In genomic region chr17:7233701-7234099, GRCh38 we compare ENCODE assay signal across 8 cellular contexts. TPM values are rescaled to one million over a fixed set of nuclear protein-coding genes. Genes with fewer than 3 reads are reported as not detected.
DNase-seq lines count a peak whose midpoint lies in the region; ATAC-seq and TF ChIP-seq lines count a peak whose summit lies in the region.

No MANE protein-coding gene starts in this region.

- H3K4me1 ChIP-seq in left ventricle myocardium inferior: peaks cover 62% of the 10 kb centered on the region

- CTCF ChIA-PET in activated B cell treated with CpG ODN at 0.5 μM for 24 hours (lab: Charles Lee): interaction anchor here (1.1 kb wide), 1 partner anchor 13 kb away, joined by 4 read pairs; no protein-coding TSS in a partner anchor

- no peaks in the 10 kb centered on the region for H3K27me3 ChIP-seq in left ventricle myocardium inferior (ENCODE audit: low read depth)

- ATAC-seq in activated B cell treated with CpG ODN at 0.5 μM for 24 hours (ENCODE audit: low read depth): no peak

- intact Hi-C loops in activated B cell treated with CpG ODN at 0.5 μM for 24 hours (cut with micrococcal nuclease) (loop anchor here (1.0 kb wide), 3 partner anchors 13 to 28 kb away; no protein-coding TSS in a partner anchor), left ventricle myocardium inferior (cut with micrococcal nuclease) (no loop called here)

- TF ChIP-seq CTCF in activated B cell treated with CpG ODN at 0.5 μM for 24 hours (IDR thresholded peaks at IDR 0.05): no peak
- no peak for TF ChIP-seq CTCF in left ventricle myocardium inferior (IDR thresholded peaks at IDR 0.05; ENCODE audit: borderline replicate concordance)

- POLR2A ChIA-PET in activated B cell treated with CpG ODN at 0.5 μM for 24 hours (lab: Charles Lee): interaction anchor here (0.5 to 15.0 kb wide), 11 partner anchors 10 to 1090 kb away, joined by 3 to 245 read pairs (median 6); partner anchors contain the start of genes ACADVL, ACAP1, CTDNEP1 and DLG4

- DNase-seq in DMS 273 (lab: John Stamatoyannopoulos, UW; ENCODE audit: unreplicated experiment) (peak; percentile 76), DMS 273 treated with DMSO at 0.1 percent for 48 hours (lab: John Stamatoyannopoulos, UW) (no peak), activated B cell treated with CpG ODN at 0.5 μM for 24 hours (no peak), left ventricle myocardium inferior (no peak)
- no peak for DNase-seq in stimulated activated CD4-positive, alpha-beta T cell treated with anti-CD3 and anti-CD28 coated beads, Interleukin-2, amount 100 ng/mL, for 48 hours
- no peak for DNase-seq in stimulated activated CD4-positive, alpha-beta T cell treated with anti-CD3 and anti-CD28 coated beads, Interleukin-1b, Interleukin-23, amount 100 ng/mL, for 48 hours
- DNase-seq in activated CD4-positive, alpha-beta T cell treated with anti-CD3 and anti-CD28 coated beads, Interleukin-2, amount 50 U/mL, for 4 hours: no peak

- H3K4me1 Mint-ChIP-seq in activated B cell treated with CpG ODN at 0.5 μM for 24 hours: peaks cover 50% of the 10 kb centered on the region

- H3K36me3 ChIP-seq in left ventricle myocardium inferior: peaks cover 39% of the 10 kb centered on the region

- H3K27me3 Mint-ChIP-seq in activated B cell treated with CpG ODN at 0.5 μM for 24 hours: no peaks in the 10 kb centered on the region

- H3K4me3 ChIP-seq in left ventricle myocardium inferior: peak overlapping the region; percentile 79
- peak overlapping the region; percentile 67 to 96 (median 78) for H3K4me3 ChIP-seq in skin epidermis

- H3K27ac Mint-ChIP-seq in activated B cell treated with CpG ODN at 0.5 μM for 24 hours: peak overlapping the region; percentile 88

- H3K36me3 Mint-ChIP-seq in activated B cell treated with CpG ODN at 0.5 μM for 24 hours (ENCODE audit: low read depth): peaks cover 56% of the 10 kb centered on the region

- H3K9me3 ChIP-seq in left ventricle myocardium inferior (replicated peaks): no peaks in the 10 kb centered on the region

- peak overlapping the region; percentile 86 for H3K4me3 Mint-ChIP-seq in activated B cell treated with CpG ODN at 0.5 μM for 24 hours

- no peaks in the 10 kb centered on the region for H3K9me3 Mint-ChIP-seq in activated B cell treated with CpG ODN at 0.5 μM for 24 hours

- peak overlapping the region; percentile 93 for H3K27ac ChIP-seq in left ventricle myocardium inferior (replicated peaks)
- peak overlapping the region; percentile 16 to 95 (median 89) for H3K27ac ChIP-seq in skin epidermis

RNA-seq across cellular contexts. Expression of gene DVL2, which starts 0.6 kb away (rescaled TPM):
- total RNA-seq in activated B cell treated with CpG ODN at 0.5 μM for 24 hours (56.1 and 64.6 TPM in 2 replicates), left ventricle myocardium inferior (19.8 TPM)

RNA-seq across cellular contexts. Expression of gene PHF23, which starts 5.6 kb away (rescaled TPM):
- total RNA-seq in activated B cell treated with CpG ODN at 0.5 μM for 24 hours: 45.5 and 46.6 TPM in 2 replicates
- total RNA-seq in left ventricle myocardium inferior: 22.0 TPM

RNA-seq across cellular contexts. Expression of gene GABARAP, which starts 8.5 kb away (rescaled TPM):
- total RNA-seq in activated B cell treated with CpG ODN at 0.5 μM for 24 hours: 291 and 325 TPM in 2 replicates
- total RNA-seq in left ventricle myocardium inferior: 394 TPM

RNA-seq across cellular contexts. Expression of gene ACADVL, which starts 14.0 kb away (rescaled TPM):
- 438 and 469 TPM in 2 replicates for total RNA-seq in activated B cell treated with CpG ODN at 0.5 μM for 24 hours
- total RNA-seq in left ventricle myocardium inferior: 1,845 TPM

RNA-seq across cellular contexts. Expression of gene DLG4, which starts 14.1 kb away (rescaled TPM):
- total RNA-seq in activated B cell treated with CpG ODN at 0.5 μM for 24 hours: 3.9 and 5.0 TPM in 2 replicates
- total RNA-seq in left ventricle myocardium inferior: 14.0 TPM
